Comparison of ENCODE assay signal across 9 cellular contexts in the genomic region with DNA sequence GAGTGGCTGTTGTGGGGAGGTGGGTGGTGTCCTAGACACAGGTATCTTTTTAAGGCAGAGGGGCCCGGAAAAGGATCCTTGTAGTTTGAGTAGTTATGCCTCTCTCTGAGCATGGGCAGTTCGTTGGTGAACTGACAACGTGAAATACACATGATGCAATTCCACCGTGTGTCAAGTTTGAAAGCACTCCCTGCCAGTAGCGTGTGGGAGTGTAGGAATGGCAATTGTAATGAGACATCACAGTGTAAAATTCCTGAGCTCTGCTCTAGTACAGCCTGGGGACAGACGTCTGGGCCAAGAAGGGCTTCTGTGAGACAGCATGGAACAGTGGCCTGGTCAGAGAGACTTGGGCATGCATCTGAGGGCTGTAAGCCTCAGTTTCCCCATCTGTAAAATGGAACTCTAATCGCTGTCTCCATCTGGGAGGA. TPM values are rescaled to one million over a fixed set of nuclear protein-coding genes. Genes with fewer than 3 reads are reported as not detected.
DNase-seq lines count a peak whose midpoint lies in the region; ATAC-seq and TF ChIP-seq lines count a peak whose summit lies in the region.
"Had no signal": no experiment of that assay in that cellular context is flagged by ENCODE, and none has a peak within 500 bp of the region (broad histone marks: within the 10 kb centered on the region; RNA-seq: fewer than 3 reads in every experiment).

No MANE protein-coding gene starts in this region.

- intact Hi-C loops in sciatic nerve (cut with DNase I): no loop called here

- H3K27me3 ChIP-seq in kidney epithelial cell (ENCODE audit: control insufficient read depth, insufficient read depth, low read length): no peaks in the 10 kb centered on the region

- no peak overlapping the region for H3K4me3 ChIP-seq in kidney epithelial cell (ENCODE audit: low read depth, low read length)

- peak; percentile 89 for DNase-seq in AG08395 (ENCODE audit: low spot score)
- peak; percentile 30 for DNase-seq in HCEC 1CT
- peak; percentile 61 for DNase-seq in astrocyte of the hippocampus (ENCODE audit: low read depth, low spot score)
- peak; percentile 53 for DNase-seq in kidney epithelial cell (ENCODE audit: low read depth)
- DNase-seq in NCI-H2081 treated with DMSO at 0.1 percent for 48 hours (lab: John Stamatoyannopoulos, UW): no peak
- no peak for DNase-seq in sciatic nerve (ENCODE audit: low spot score)
- DNase-seq: NCI-H1105 treated with DMSO at 0.1 percent for 48 hours had no signal

- ATAC-seq in HG02642 (IDR thresholded peaks at IDR 0.05; ENCODE audit: poor library complexity, unreplicated experiment) (no peak), GM21576 (IDR thresholded peaks at IDR 0.05; ENCODE audit: unreplicated experiment) (no peak), sciatic nerve (no peak)

- H3K36me3 ChIP-seq in kidney epithelial cell (ENCODE audit: control insufficient read depth, insufficient read depth, low read length): no peaks in the 10 kb centered on the region

- no peak for TF ChIP-seq CTCF in kidney epithelial cell (IDR thresholded peaks at IDR 0.05; ENCODE audit: insufficient read depth, low read length, poor library complexity, severe bottlenecking)

RNA-seq across cellular contexts. Expression of gene ASF1B, which starts 10.4 kb away (rescaled TPM):
- total RNA-seq in kidney epithelial cell (4.4 and 5.7 TPM in 2 replicates), sciatic nerve (0.22 TPM)

RNA-seq across cellular contexts. Expression of gene PRKACA, which starts 29.2 kb away (rescaled TPM):
- total RNA-seq in kidney epithelial cell (37.3 and 44.5 TPM in 2 replicates), sciatic nerve (78.0 TPM)

RNA-seq across cellular contexts. Expression of gene SAMD1, which starts 56.3 kb away (rescaled TPM):
- 21.8 and 42.0 TPM in 2 replicates for total RNA-seq in kidney epithelial cell
- 22.2 TPM for total RNA-seq in sciatic nerve

RNA-seq across cellular contexts. Expression of gene ADGRL1, which starts 59.2 kb away (rescaled TPM):
- total RNA-seq in kidney epithelial cell: 15.0 and 20.6 TPM in 2 replicates
- 11.8 TPM for total RNA-seq in sciatic nerve

Comparison
In these comparisons a context has a peak if more than half of its experiments do, and no peak if none do; other contexts are left out.
1. DNase-seq: peak in AG08395 (single experiment), HCEC 1CT (single experiment), astrocyte of the hippocampus (single experiment) and kidney epithelial cell (single experiment); none in NCI-H2081 treated with DMSO at 0.1 percent for 48 hours (single experiment) and sciatic nerve (single experiment).